ENCODE assay signal across 1 cellular context in the genomic region with DNA sequence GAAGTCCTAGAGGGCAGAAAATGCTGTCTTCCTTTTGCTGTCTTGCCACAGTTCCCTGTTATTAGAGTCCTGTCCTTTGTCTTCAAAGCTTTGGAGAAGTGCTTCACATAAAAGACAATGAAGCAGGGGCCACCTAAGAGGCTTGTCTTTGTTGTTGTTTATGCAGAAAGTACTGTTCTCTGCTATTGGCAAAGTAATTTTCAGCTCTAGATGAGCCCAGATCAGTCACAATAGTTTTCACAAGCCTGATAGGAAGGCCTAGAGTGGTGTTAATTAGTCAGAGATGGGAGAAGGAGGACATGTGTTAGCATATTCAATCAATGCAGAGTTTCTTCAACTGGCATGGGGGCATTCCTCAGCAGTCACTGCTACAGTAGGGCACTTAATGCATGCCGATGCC.
TF ChIP-seq lines count a peak whose summit lies in the region.

No MANE protein-coding gene starts in this region.

TF ChIP-seq in GM12878, 131 proteins besides CTCF, POLR2A, EP300 and RAD21 (continued from another document):
- TF ChIP-seq, protein P1, sequence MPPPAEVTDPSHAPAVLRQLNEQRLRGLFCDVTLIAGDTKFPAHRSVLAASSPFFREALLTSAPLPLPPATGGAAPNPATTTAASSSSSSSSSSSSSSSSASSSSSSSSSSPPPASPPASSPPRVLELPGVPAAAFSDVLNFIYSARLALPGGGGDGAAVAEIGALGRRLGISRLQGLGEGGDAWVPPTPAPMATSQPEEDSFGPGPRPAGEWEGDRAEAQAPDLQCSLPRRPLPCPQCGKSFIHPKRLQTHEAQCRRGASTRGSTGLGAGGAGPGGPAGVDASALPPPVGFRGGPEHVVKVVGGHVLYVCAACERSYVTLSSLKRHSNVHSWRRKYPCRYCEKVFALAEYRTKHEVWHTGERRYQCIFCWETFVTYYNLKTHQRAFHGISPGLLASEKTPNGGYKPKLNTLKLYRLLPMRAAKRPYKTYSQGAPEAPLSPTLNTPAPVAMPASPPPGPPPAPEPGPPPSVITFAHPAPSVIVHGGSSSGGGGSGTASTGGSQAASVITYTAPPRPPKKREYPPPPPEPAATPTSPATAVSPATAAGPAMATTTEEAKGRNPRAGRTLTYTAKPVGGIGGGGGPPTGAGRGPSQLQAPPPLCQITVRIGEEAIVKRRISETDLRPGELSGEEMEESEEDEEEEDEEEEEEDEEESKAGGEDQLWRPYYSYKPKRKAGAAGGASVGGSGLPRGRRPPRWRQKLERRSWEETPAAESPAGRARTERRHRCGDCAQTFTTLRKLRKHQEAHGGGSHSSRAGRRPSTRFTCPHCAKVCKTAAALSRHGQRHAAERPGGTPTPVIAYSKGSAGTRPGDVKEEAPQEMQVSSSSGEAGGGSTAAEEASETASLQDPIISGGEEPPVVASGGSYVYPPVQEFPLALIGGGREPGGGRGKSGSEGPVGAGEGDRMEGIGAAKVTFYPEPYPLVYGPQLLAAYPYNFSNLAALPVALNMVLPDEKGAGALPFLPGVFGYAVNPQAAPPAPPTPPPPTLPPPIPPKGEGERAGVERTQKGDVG (CRISPR knock-in tag; IDR thresholded peaks at IDR 0.05), result no peak
- TF ChIP-seq, protein P2, sequence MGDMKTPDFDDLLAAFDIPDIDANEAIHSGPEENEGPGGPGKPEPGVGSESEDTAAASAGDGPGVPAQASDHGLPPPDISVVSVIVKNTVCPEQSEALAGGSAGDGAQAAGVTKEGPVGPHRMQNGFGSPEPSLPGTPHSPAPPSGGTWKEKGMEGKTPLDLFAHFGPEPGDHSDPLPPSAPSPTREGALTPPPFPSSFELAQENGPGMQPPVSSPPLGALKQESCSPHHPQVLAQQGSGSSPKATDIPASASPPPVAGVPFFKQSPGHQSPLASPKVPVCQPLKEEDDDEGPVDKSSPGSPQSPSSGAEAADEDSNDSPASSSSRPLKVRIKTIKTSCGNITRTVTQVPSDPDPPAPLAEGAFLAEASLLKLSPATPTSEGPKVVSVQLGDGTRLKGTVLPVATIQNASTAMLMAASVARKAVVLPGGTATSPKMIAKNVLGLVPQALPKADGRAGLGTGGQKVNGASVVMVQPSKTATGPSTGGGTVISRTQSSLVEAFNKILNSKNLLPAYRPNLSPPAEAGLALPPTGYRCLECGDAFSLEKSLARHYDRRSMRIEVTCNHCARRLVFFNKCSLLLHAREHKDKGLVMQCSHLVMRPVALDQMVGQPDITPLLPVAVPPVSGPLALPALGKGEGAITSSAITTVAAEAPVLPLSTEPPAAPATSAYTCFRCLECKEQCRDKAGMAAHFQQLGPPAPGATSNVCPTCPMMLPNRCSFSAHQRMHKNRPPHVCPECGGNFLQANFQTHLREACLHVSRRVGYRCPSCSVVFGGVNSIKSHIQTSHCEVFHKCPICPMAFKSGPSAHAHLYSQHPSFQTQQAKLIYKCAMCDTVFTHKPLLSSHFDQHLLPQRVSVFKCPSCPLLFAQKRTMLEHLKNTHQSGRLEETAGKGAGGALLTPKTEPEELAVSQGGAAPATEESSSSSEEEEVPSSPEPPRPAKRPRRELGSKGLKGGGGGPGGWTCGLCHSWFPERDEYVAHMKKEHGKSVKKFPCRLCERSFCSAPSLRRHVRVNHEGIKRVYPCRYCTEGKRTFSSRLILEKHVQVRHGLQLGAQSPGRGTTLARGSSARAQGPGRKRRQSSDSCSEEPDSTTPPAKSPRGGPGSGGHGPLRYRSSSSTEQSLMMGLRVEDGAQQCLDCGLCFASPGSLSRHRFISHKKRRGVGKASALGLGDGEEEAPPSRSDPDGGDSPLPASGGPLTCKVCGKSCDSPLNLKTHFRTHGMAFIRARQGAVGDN (IDR thresholded peaks at IDR 0.05), result no peak
- TF ChIP-seq BCL11A (IDR thresholded peaks at IDR 0.05; ENCODE audit: low read depth, low read length) (no peak), TCF7 (IDR thresholded peaks at IDR 0.05; ENCODE audit: borderline replicate concordance) (no peak), FOXK2 (IDR thresholded peaks at IDR 0.05) (no peak)
TF ChIP-seq in GM12878: peak in this region for 0.
